In the genomic region with DNA sequence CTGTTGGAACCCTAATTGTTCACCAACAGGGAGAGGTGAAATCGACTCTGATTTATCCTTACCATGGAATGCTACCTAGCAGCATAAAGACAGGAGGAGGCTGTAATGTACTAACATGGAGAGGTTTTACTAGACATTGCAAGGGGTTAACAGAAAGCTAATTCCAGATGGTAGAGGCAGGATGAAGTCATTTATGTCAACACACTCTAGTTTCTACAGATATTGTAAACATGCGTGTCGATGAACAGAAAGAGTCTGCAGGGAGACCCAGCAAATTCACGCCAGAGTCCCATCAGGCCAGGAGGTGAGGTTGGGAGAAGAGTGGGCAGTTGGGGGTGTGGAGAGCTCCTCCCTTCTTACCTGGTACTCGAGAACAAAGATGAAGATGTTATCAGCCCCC, we compare ENCODE assay signal across 18 cellular contexts. TPM values are rescaled to one million over a fixed set of nuclear protein-coding genes. Genes with fewer than 3 reads are reported as not detected.
DNase-seq lines count a peak whose midpoint lies in the region; ATAC-seq, FAIRE-seq and TF ChIP-seq lines count a peak whose summit lies in the region.
"Had no signal": no experiment of that assay in that cellular context is flagged by ENCODE, and none has a peak within 500 bp of the region (broad histone marks: within the 10 kb centered on the region; RNA-seq: fewer than 3 reads in every experiment).

No MANE protein-coding gene starts in this region.

- TF ChIP-seq CTCF in IMR-90 (conservative IDR thresholded peaks at IDR 0.05; ENCODE audit: low read depth, low read length) (no peak), K562 (IDR thresholded peaks at IDR 0.05 in 2 of 3, conservative IDR thresholded peaks at IDR 0.05 in 1 of 3; ENCODE audit: insufficient read depth in 2 of 3, low read depth in 1 of 3, low read length in 3 of 3) (no peak)

- H4K5ac ChIP-seq in IMR-90 (ENCODE audit: low read depth, low read length) = peak overlapping the region; percentile 25; the same call in 1 of the 2 replicates

- H3K9me1 ChIP-seq in IMR-90 (ENCODE audit: insufficient read depth, low read length) (peaks cover 16% of the 10 kb centered on the region), K562 (ENCODE audit: control insufficient read depth, insufficient read depth, low read length) (no peaks in the 10 kb centered on the region)

- H3K27me3 ChIP-seq in IMR-90 (ENCODE audit: control insufficient read depth, insufficient read depth, low read length) (no peaks in the 10 kb centered on the region), K562 (ENCODE audit: control insufficient read depth in 2 of 2, insufficient read depth in 2 of 2, low read length in 2 of 2) (no peaks in the 10 kb centered on the region), neuronal stem cell (ENCODE audit: control insufficient read depth in 3 of 3, insufficient read depth in 3 of 3, low read depth in 1 of 3, low read length in 3 of 3) (no peaks in the 10 kb centered on the region)
- H3K27me3 ChIP-seq: brain microvascular endothelial cell, colonic mucosa, heart left ventricle, SJSA1 had no signal

- no peak for TF ChIP-seq EP300 in K562 (IDR thresholded peaks at IDR 0.05; ENCODE audit: low read length)

- no peak overlapping the region for H2AK9ac ChIP-seq in IMR-90 (replicated peaks; ENCODE audit: low read depth, low read length, poor library complexity)

- TF ChIP-seq POLR2A in IMR-90 (IDR thresholded peaks at IDR 0.05; ENCODE audit: low read depth, low read length) = no peak
- TF ChIP-seq POLR2A in K562 (conservative IDR thresholded peaks at IDR 0.05) = no peak

- H2BK15ac ChIP-seq in IMR-90 (ENCODE audit: low read depth, low read length) = peak overlapping the region; percentile 23; the same call in 1 of the 3 replicates
- no peak overlapping the region for H2BK15ac ChIP-seq in neuronal stem cell (ENCODE audit: low read length)

- TF ChIP-seq RAD21 in IMR-90 (IDR thresholded peaks at IDR 0.05; ENCODE audit: low read length) (no peak), K562 (CRISPR knock-in tag; conservative IDR thresholded peaks at IDR 0.05 in 1 of 2, IDR thresholded peaks at IDR 0.05 in 1 of 2) (no peak)

- H2BK120ac ChIP-seq in IMR-90 (ENCODE audit: low read depth, low read length) = peak overlapping the region; percentile 71
- H2BK120ac ChIP-seq in neuronal stem cell (ENCODE audit: low read depth, low read length) = no peak overlapping the region

- intact Hi-C loops in IMR-90 (cut with micrococcal nuclease) = no loop called here
- intact Hi-C loops in K562 (cut with micrococcal nuclease) = no loop called here

- BruUV-seq in IMR-90 (replicated peaks; lab: Mats Ljungman, UMichigan) (no TSS peak), K562 (replicated peaks; lab: Mats Ljungman, UMichigan) (no TSS peak)

- H3K79me1 ChIP-seq in IMR-90 (ENCODE audit: low read depth in 1 of 2, low read length in 2 of 2) (no peaks in the 10 kb centered on the region), neuronal stem cell (ENCODE audit: low read depth, low read length) (no peaks in the 10 kb centered on the region)

- in situ Hi-C loops in IMR-90 (cut with MboI; ENCODE audit: low sequenced_read_pairs) (no loop called here), K562 (cut with MboI) (no loop called here)

- H4K8ac ChIP-seq in IMR-90 (ENCODE audit: low read depth in 2 of 2, low read length in 2 of 2) (peak overlapping the region in 1 of 2 experiments; percentile 31; a peak in 1 of 4 replicates), neuronal stem cell (ENCODE audit: low read depth, low read length) (no peak overlapping the region)

- no peaks in the 10 kb centered on the region for H4K20me1 ChIP-seq in IMR-90 (ENCODE audit: insufficient read depth, low read length)
- no peaks in the 10 kb centered on the region for H4K20me1 ChIP-seq in K562 (replicated peaks; ENCODE audit: control insufficient read depth, insufficient read depth, low read length)

- peak overlapping the region; percentile 40; the same call in 1 of the 2 replicates for H3K18ac ChIP-seq in IMR-90 (ENCODE audit: low read depth, low read length)
- H3K18ac ChIP-seq in neuronal stem cell (ENCODE audit: low read length) = peak overlapping the region; percentile 41

- peak overlapping the region; percentile 25 for H2BK12ac ChIP-seq in neuronal stem cell (ENCODE audit: low read length)

- CTCF ChIA-PET in IMR-90 (lab: Yijun Ruan, JAX) (interaction anchor here (1.0 to 1.5 kb wide), 3 partner anchors 9 to 16 kb away, joined by 4 read pairs; no protein-coding TSS in a partner anchor), K562 (lab: Yijun Ruan, JAX; ENCODE audit: low intra/inter-chr PET ratio) (no interaction called here)

- peak overlapping the region; percentile 68 for H3K4me2 ChIP-seq in IMR-90 (ENCODE audit: low read depth, low read length)
- H3K4me2 ChIP-seq in K562 (ENCODE audit: insufficient read depth, low read length) = no peak overlapping the region
- H3K4me2 ChIP-seq in neuronal stem cell (ENCODE audit: insufficient read depth, low read length, poor library complexity, severe bottlenecking) = no peak overlapping the region

- H3K14ac ChIP-seq in IMR-90 (replicated peaks; ENCODE audit: low read depth, low read length) (no peak overlapping the region; the same call in 1 of the 2 replicates), neuronal stem cell (ENCODE audit: low read length) (no peak overlapping the region)

- ATAC-seq in IMR-90 (ENCODE audit: low read depth) (peak; percentile 84), K562 (no peak), GM21381 (IDR thresholded peaks at IDR 0.05; ENCODE audit: unreplicated experiment) (no peak)

- H3K9me3 ChIP-seq in IMR-90 (ENCODE audit: control insufficient read depth, insufficient read depth, low read length) (no peaks in the 10 kb centered on the region), K562 (replicated peaks; ENCODE audit: control insufficient read depth, insufficient read depth, low read depth, low read length) (no peaks in the 10 kb centered on the region), neuronal stem cell (replicated peaks in 1 of 2; ENCODE audit: control insufficient read depth in 2 of 2, insufficient read depth in 1 of 2, low read depth in 1 of 2, low read length in 2 of 2) (no peaks in the 10 kb centered on the region)
- H3K9me3 ChIP-seq: colonic mucosa, heart left ventricle, SJSA1 had no signal

- H3K4me3 ChIP-seq in IMR-90 (ENCODE audit: insufficient read depth, low read depth, low read length) = no peak overlapping the region
- H3K4me3 ChIP-seq in K562 = no peak overlapping the region
- no peak overlapping the region for H3K4me3 ChIP-seq in neuronal stem cell (ENCODE audit: low read length in 2 of 2)
- H3K4me3 ChIP-seq: colonic mucosa, heart left ventricle, SJSA1, skin epidermis had no signal

- POLR2A ChIA-PET in IMR-90 (lab: Charles Lee; ENCODE audit: unreplicated experiment) = no interaction called here
- POLR2A ChIA-PET in K562 (lab: Yijun Ruan, JAX) = interaction anchor here (0.6 to 0.9 kb wide), 3 partner anchors 13 to 36 kb away, joined by 3 to 5 read pairs (median 3); no protein-coding TSS in a partner anchor

- DNase-seq in DMS153 (lab: John Stamatoyannopoulos, UW) (peak; percentile 82), IMR-90 (peak; percentile 77), K562 (ENCODE audit: extremely low read depth in 1 of 4, low spot score in 3 of 4) (no peak), neuronal stem cell (ENCODE audit: low spot score) (no peak), AG08395 (ENCODE audit: low spot score) (no peak), HK-2 (ENCODE audit: unreplicated experiment) (no peak)
- DNase-seq: brain microvascular endothelial cell, HFFc6, NCI-H187 treated with DMSO at 0.1 percent for 48 hours, NCI-H748 treated with DMSO at 0.1 percent for 48 hours had no signal

- FAIRE-seq in K562 (lab: Jason Lieb, UNC) = peak; percentile 32

- H2AK5ac ChIP-seq in IMR-90 (ENCODE audit: low read depth, low read length) = peak overlapping the region; percentile 0; the same call in 1 of the 2 replicates
- H2AK5ac ChIP-seq in neuronal stem cell (ENCODE audit: low read depth, low read length) = peak overlapping the region; percentile 53

- H3K27ac ChIP-seq in IMR-90 (ENCODE audit: insufficient read depth, low read length) = peak overlapping the region; percentile 80; the same call in 1 of the 2 replicates
- no peak overlapping the region for H3K27ac ChIP-seq in K562 (ENCODE audit: extremely low read depth, low read depth, low read length)
- H3K27ac ChIP-seq in neuronal stem cell (replicated peaks; ENCODE audit: low read length) = no peak overlapping the region
- H3K27ac ChIP-seq: brain microvascular endothelial cell, colonic mucosa, heart left ventricle, SJSA1, skin epidermis had no signal

- H3K4me1 ChIP-seq in IMR-90 (ENCODE audit: control insufficient read depth, insufficient read depth, low read length) (peaks cover 16% of the 10 kb centered on the region), K562 (replicated peaks in 1 of 2; ENCODE audit: control insufficient read depth in 2 of 2, insufficient read depth in 2 of 2, low read length in 2 of 2) (peaks cover 0 to 39% of the 10 kb centered on the region in 2 experiments; a peak in 2 of 5 replicates), neuronal stem cell (ENCODE audit: control insufficient read depth in 2 of 2, insufficient read depth in 1 of 2, low read depth in 1 of 2, low read length in 2 of 2) (peaks cover 0 to 2% of the 10 kb centered on the region in 2 donors)
- H3K4me1 ChIP-seq: colonic mucosa, SJSA1 had no signal

- H4K91ac ChIP-seq in IMR-90 (ENCODE audit: insufficient read depth, low read depth, low read length) = peak overlapping the region; percentile 38
- no peak overlapping the region for H4K91ac ChIP-seq in neuronal stem cell (ENCODE audit: low read depth, low read length, poor library complexity)

- WGBS in IMR-90 (ENCODE audit: extremely low coverage in 2 of 2, insufficient read length in 1 of 2), 2 experiments = no CpG with 5 or more reads among the region's 5 CpGs
- WGBS in K562 (ENCODE audit: insufficient coverage, low coverage, missing lambda C conversion rate) = 51% methylated on average over 5 of the region's 5 CpGs
- no CpG with 5 or more reads among the region's 5 CpGs for WGBS in neuronal stem cell (ENCODE audit: extremely low coverage in 2 of 2, insufficient read length in 2 of 2, insufficient replicate concordance in 1 of 2), 2 donors

- H3K79me2 ChIP-seq in K562 (ENCODE audit: control insufficient read depth, insufficient read depth, low read length) = no peaks in the 10 kb centered on the region

- H2BK5ac ChIP-seq in IMR-90 (ENCODE audit: low read depth, low read length, poor library complexity, severe bottlenecking) (peak overlapping the region; percentile 25), neuronal stem cell (ENCODE audit: low read length) (no peak overlapping the region)

- H2AFZ ChIP-seq in IMR-90 (replicated peaks; ENCODE audit: low read length, poor library complexity) = peak overlapping the region; percentile 0
- no peak overlapping the region for H2AFZ ChIP-seq in K562 (ENCODE audit: low read depth, low read length)
- H2AFZ ChIP-seq in neuronal stem cell (ENCODE audit: low read length) = no peak overlapping the region

- H3K36me3 ChIP-seq in IMR-90 (ENCODE audit: control insufficient read depth, insufficient read depth, low read length) (no peaks in the 10 kb centered on the region), K562 (ENCODE audit: control insufficient read depth, insufficient read depth, low read length) (no peaks in the 10 kb centered on the region), neuronal stem cell (replicated peaks in 1 of 2; ENCODE audit: control insufficient read depth in 2 of 2, insufficient read depth in 2 of 2, low read length in 2 of 2) (no peaks in the 10 kb centered on the region)
- H3K36me3 ChIP-seq: brain microvascular endothelial cell, colonic mucosa, heart left ventricle, SJSA1 had no signal

- H3K9ac ChIP-seq in IMR-90 (ENCODE audit: low read depth, low read length) = no peak overlapping the region
- H3K9ac ChIP-seq in K562 (ENCODE audit: insufficient read depth in 1 of 2, low read depth in 2 of 2, low read length in 2 of 2) = no peak overlapping the region
- H3K9ac ChIP-seq in neuronal stem cell (ENCODE audit: low read depth, low read length, poor library complexity) = no peak overlapping the region

- no peak overlapping the region for H3K56ac ChIP-seq in IMR-90 (ENCODE audit: extremely low read depth, insufficient read depth, low read length)

- dilution Hi-C loops in IMR-90 (cut with HindIII; ENCODE audit: low sequenced_read_pairs, unreplicated experiment) = no loop called here

- H3K23ac ChIP-seq in IMR-90 (ENCODE audit: low read depth, low read length) (no peak overlapping the region), neuronal stem cell (ENCODE audit: low read depth, low read length, poor library complexity) (no peak overlapping the region)

- peak overlapping the region; percentile 72 for H2BK20ac ChIP-seq in IMR-90 (ENCODE audit: low read depth, low read length)

- H3K4ac ChIP-seq in IMR-90 (ENCODE audit: low read depth, low read length) (0 out of 2 replicates have a peak overlapping the region, but pooled peaks have one; percentile 22), neuronal stem cell (ENCODE audit: low read length) (no peak overlapping the region)

RNA-seq across cellular contexts. Expression of a gene that starts 7.0 kb away (rescaled TPM):
- total RNA-seq in IMR-90 (2012; rRNA removed) (not detected in 2 replicates), K562 (2014; rRNA removed) (0.18 TPM in 1 of 2 replicates, not detected in the other), K562 (2014; rRNA removed; fragmentation: Illumina TruSeq; extraction: Trizol) (not detected in 2 replicates), K562 (2015; rRNA removed; fragmentation: Illumina TruSeq; extraction: Trizol) (not detected in 2 replicates), K562 (2021) (0.02 and 0.07 TPM in 2 replicates)
- polyA plus RNA-seq in IMR-90 (2012; rRNA removed) (0.03 and 0.07 TPM in 2 replicates), K562 (2011; rRNA removed) (0.08 and 0.14 TPM in 2 replicates), K562 (2014; fragmentation: Illumina TruSeq; extraction: Trizol) (0.01 and 0.06 TPM in 2 replicates), K562 (2014; fragmentation: Nextera tagmentation; extraction: Ambion mirVana) (not detected), K562 (2014; rRNA removed) (0.07 TPM in 1 of 2 replicates, not detected in the other)
- 0.08 TPM in 1 of 2 replicates, not detected in the other for polyA plus RNA-seq in IMR-90 (2012; cell fraction: cytosol; rRNA removed)
- polyA plus RNA-seq in IMR-90 (2012; cell fraction: nucleus; rRNA removed; ENCODE audit: low replicate concordance) = 0.09 and 0.10 TPM in 2 replicates
- total RNA-seq in K562 (2011; cell fraction: chromatin; rRNA removed; ENCODE audit: low replicate concordance) = 0.26 and 0.81 TPM in 2 replicates
- total RNA-seq in K562 (2011; cell fraction: nucleolus; rRNA removed) = 0.33 and 0.39 TPM in 2 replicates
- total RNA-seq in K562 (2011; cell fraction: nucleoplasm; rRNA removed) = 0.15 and 0.37 TPM in 2 replicates
- polyA plus RNA-seq in K562 (2011; cell fraction: cytosol; rRNA removed) = 0.10 and 0.18 TPM in 2 replicates
- 0.74 and 1.1 TPM in 2 replicates for polyA plus RNA-seq in K562 (2011; cell fraction: nucleus; rRNA removed)
- polyA plus RNA-seq in K562 (2012) = 0.08 and 0.11 TPM in 2 replicates
- 0.06 and 0.11 TPM in 2 replicates for polyA minus RNA-seq in K562 (2011; rRNA and poly(A)+ RNA removed)
- not detected in 2 replicates for polyA minus RNA-seq in K562 (2011; cell fraction: cytosol; rRNA and poly(A)+ RNA removed)
- polyA minus RNA-seq in K562 (2011; cell fraction: nucleus; rRNA and poly(A)+ RNA removed) = 0.13 and 0.44 TPM in 2 replicates
- 0.14 TPM for polyA plus RNA-seq in neuronal stem cell (2013, experiment 1 of 2)
- polyA plus RNA-seq in neuronal stem cell (2013, experiment 2 of 2) = 0.15 TPM
- total RNA-seq: activated T-helper 2 cell treated with anti-CD3 and anti-CD28 coated beads, Interferon-gamma antibody, Interleukin-2, Interleukin-4, amounts not matched to agents 10 μg/mL and 5 μg/mL and 100 μg/mL, durations not matched to agents 14 hours and 24 hours and 36 hours; B cell; HFFc6; pulmonary artery endothelial cell; SJSA1 had no signal

RNA-seq across cellular contexts. Expression of a gene that starts 39.6 kb away (rescaled TPM):
- total RNA-seq in IMR-90 (2012; rRNA removed) (56.9 and 67.7 TPM in 2 replicates), K562 (2014; rRNA removed) (102 and 133 TPM in 2 replicates), K562 (2014; rRNA removed; fragmentation: Illumina TruSeq; extraction: Trizol) (91.2 and 103 TPM in 2 replicates), K562 (2015; rRNA removed; fragmentation: Illumina TruSeq; extraction: Trizol) (89.1 and 90.8 TPM in 2 replicates), K562 (2021) (145 and 155 TPM in 2 replicates)
- polyA plus RNA-seq in IMR-90 (2012; rRNA removed) (58.2 and 59.4 TPM in 2 replicates), K562 (2011; rRNA removed) (110 and 120 TPM in 2 replicates), K562 (2014; fragmentation: Illumina TruSeq; extraction: Trizol) (114 and 133 TPM in 2 replicates), K562 (2014; fragmentation: Nextera tagmentation; extraction: Ambion mirVana) (10 to 100 TPM; 33.0 to 45.2 TPM), K562 (2014; rRNA removed) (96.7 and 109 TPM in 2 replicates)
- 30.4 and 32.4 TPM in 2 replicates for polyA plus RNA-seq in IMR-90 (2012; cell fraction: cytosol; rRNA removed)
- polyA plus RNA-seq in IMR-90 (2012; cell fraction: nucleus; rRNA removed; ENCODE audit: low replicate concordance) = 167 and 209 TPM in 2 replicates
- 104 and 320 TPM in 2 replicates for total RNA-seq in K562 (2011; cell fraction: chromatin; rRNA removed; ENCODE audit: low replicate concordance)
- 229 and 246 TPM in 2 replicates for total RNA-seq in K562 (2011; cell fraction: nucleolus; rRNA removed)
- total RNA-seq in K562 (2011; cell fraction: nucleoplasm; rRNA removed) = 121 and 141 TPM in 2 replicates
- polyA plus RNA-seq in K562 (2011; cell fraction: cytosol; rRNA removed) = 100 and 136 TPM in 2 replicates
- polyA plus RNA-seq in K562 (2011; cell fraction: nucleus; rRNA removed) = 265 and 309 TPM in 2 replicates
- 122 and 135 TPM in 2 replicates for polyA plus RNA-seq in K562 (2012)
- 74.9 and 101 TPM in 2 replicates for polyA minus RNA-seq in K562 (2011; rRNA and poly(A)+ RNA removed)
- 38.9 and 72.1 TPM in 2 replicates for polyA minus RNA-seq in K562 (2011; cell fraction: cytosol; rRNA and poly(A)+ RNA removed)
- 84.7 and 97.7 TPM in 2 replicates for polyA minus RNA-seq in K562 (2011; cell fraction: nucleus; rRNA and poly(A)+ RNA removed)
- polyA plus RNA-seq in neuronal stem cell (2013, experiment 1 of 2) = 43.0 TPM
- 42.3 TPM for polyA plus RNA-seq in neuronal stem cell (2013, experiment 2 of 2)

RNA-seq across cellular contexts. Expression of a gene that starts 43.6 kb away (rescaled TPM):
- total RNA-seq in IMR-90 (2012; rRNA removed) (58.3 and 76.0 TPM in 2 replicates), K562 (2014; rRNA removed) (38.9 and 44.2 TPM in 2 replicates), K562 (2014; rRNA removed; fragmentation: Illumina TruSeq; extraction: Trizol) (34.1 and 34.5 TPM in 2 replicates), K562 (2015; rRNA removed; fragmentation: Illumina TruSeq; extraction: Trizol) (32.2 and 36.5 TPM in 2 replicates), K562 (2021) (64.2 and 67.5 TPM in 2 replicates)
- polyA plus RNA-seq in IMR-90 (2012; rRNA removed) (37.0 and 49.5 TPM in 2 replicates), K562 (2011; rRNA removed) (44.1 and 48.8 TPM in 2 replicates), K562 (2014; fragmentation: Illumina TruSeq; extraction: Trizol) (36.6 and 42.6 TPM in 2 replicates), K562 (2014; fragmentation: Nextera tagmentation; extraction: Ambion mirVana) (10 to 100 TPM; 24.8 to 51.1 TPM), K562 (2014; rRNA removed) (33.2 and 37.9 TPM in 2 replicates)
- polyA plus RNA-seq in IMR-90 (2012; cell fraction: cytosol; rRNA removed) = 20.2 and 21.1 TPM in 2 replicates
- 42.0 and 53.9 TPM in 2 replicates for polyA plus RNA-seq in IMR-90 (2012; cell fraction: nucleus; rRNA removed; ENCODE audit: low replicate concordance)
- 63.6 and 73.8 TPM in 2 replicates for total RNA-seq in K562 (2011; cell fraction: chromatin; rRNA removed; ENCODE audit: low replicate concordance)
- total RNA-seq in K562 (2011; cell fraction: nucleolus; rRNA removed) = 37.4 and 47.0 TPM in 2 replicates
- 50.4 and 63.1 TPM in 2 replicates for total RNA-seq in K562 (2011; cell fraction: nucleoplasm; rRNA removed)
- 31.6 and 43.3 TPM in 2 replicates for polyA plus RNA-seq in K562 (2011; cell fraction: cytosol; rRNA removed)
- 40.4 and 53.9 TPM in 2 replicates for polyA plus RNA-seq in K562 (2011; cell fraction: nucleus; rRNA removed)
- polyA plus RNA-seq in K562 (2012) = 43.7 and 44.4 TPM in 2 replicates
- 87.8 and 95.8 TPM in 2 replicates for polyA minus RNA-seq in K562 (2011; rRNA and poly(A)+ RNA removed)
- 34.4 and 44.3 TPM in 2 replicates for polyA minus RNA-seq in K562 (2011; cell fraction: cytosol; rRNA and poly(A)+ RNA removed)
- polyA minus RNA-seq in K562 (2011; cell fraction: nucleus; rRNA and poly(A)+ RNA removed) = 27.1 and 34.5 TPM in 2 replicates
- 37.7 TPM for polyA plus RNA-seq in neuronal stem cell (2013, experiment 1 of 2)
- polyA plus RNA-seq in neuronal stem cell (2013, experiment 2 of 2) = 37.7 TPM

RNA-seq across cellular contexts. Expression of a gene that starts 47.9 kb away (rescaled TPM):
- 68.0 and 92.7 TPM in 2 replicates for total RNA-seq in IMR-90 (2012; rRNA removed)
- 57.3 and 58.6 TPM in 2 replicates for polyA plus RNA-seq in IMR-90 (2012; rRNA removed)
- polyA plus RNA-seq in IMR-90 (2012; cell fraction: cytosol; rRNA removed) = 44.5 and 118 TPM in 2 replicates
- polyA plus RNA-seq in IMR-90 (2012; cell fraction: nucleus; rRNA removed; ENCODE audit: low replicate concordance) = 104 and 122 TPM in 2 replicates
- total RNA-seq in K562 (2011; cell fraction: chromatin; rRNA removed; ENCODE audit: low replicate concordance) = 87.6 and 130 TPM in 2 replicates
- 122 and 140 TPM in 2 replicates for total RNA-seq in K562 (2011; cell fraction: nucleolus; rRNA removed)
- 150 and 206 TPM in 2 replicates for total RNA-seq in K562 (2011; cell fraction: nucleoplasm; rRNA removed)
- 40.0 and 53.8 TPM in 2 replicates for total RNA-seq in K562 (2014; rRNA removed)
- 40.6 and 42.1 TPM in 2 replicates for total RNA-seq in K562 (2014; rRNA removed; fragmentation: Illumina TruSeq; extraction: Trizol)
- total RNA-seq in K562 (2015; rRNA removed; fragmentation: Illumina TruSeq; extraction: Trizol) = 43.8 and 44.3 TPM in 2 replicates
- total RNA-seq in K562 (2021) = 44.5 and 44.6 TPM in 2 replicates
- 64.0 and 75.5 TPM in 2 replicates for polyA plus RNA-seq in K562 (2011; rRNA removed)
- polyA plus RNA-seq in K562 (2011; cell fraction: cytosol; rRNA removed) = 83.9 and 104 TPM in 2 replicates
- 84.1 and 90.2 TPM in 2 replicates for polyA plus RNA-seq in K562 (2011; cell fraction: nucleus; rRNA removed)
- 39.4 and 67.4 TPM in 2 replicates for polyA plus RNA-seq in K562 (2012)
- polyA plus RNA-seq in K562 (2014; fragmentation: Illumina TruSeq; extraction: Trizol) = 40.5 and 44.2 TPM in 2 replicates
- 10 to 100 TPM; 20.3 to 23.1 TPM for polyA plus RNA-seq in K562 (2014; fragmentation: Nextera tagmentation; extraction: Ambion mirVana)
- polyA plus RNA-seq in K562 (2014; rRNA removed) = 55.3 and 56.4 TPM in 2 replicates
- 49.9 and 50.1 TPM in 2 replicates for polyA minus RNA-seq in K562 (2011; rRNA and poly(A)+ RNA removed)
- polyA minus RNA-seq in K562 (2011; cell fraction: cytosol; rRNA and poly(A)+ RNA removed) = 32.8 and 44.1 TPM in 2 replicates
- polyA minus RNA-seq in K562 (2011; cell fraction: nucleus; rRNA and poly(A)+ RNA removed) = 32.0 and 44.2 TPM in 2 replicates
- polyA plus RNA-seq in neuronal stem cell (2013, experiment 1 of 2) = 59.8 TPM
- polyA plus RNA-seq in neuronal stem cell (2013, experiment 2 of 2) = 59.6 TPM

Comparison
In these comparisons a context has a peak if more than half of its experiments do, and no peak if none do; other contexts are left out.
1. DNase-seq: peak in DMS153 (single experiment) and IMR-90 (single experiment); none in K562 (0 of 4), neuronal stem cell (single experiment), AG08395 (single experiment) and HK-2 (single experiment).